In the genomic region with DNA sequence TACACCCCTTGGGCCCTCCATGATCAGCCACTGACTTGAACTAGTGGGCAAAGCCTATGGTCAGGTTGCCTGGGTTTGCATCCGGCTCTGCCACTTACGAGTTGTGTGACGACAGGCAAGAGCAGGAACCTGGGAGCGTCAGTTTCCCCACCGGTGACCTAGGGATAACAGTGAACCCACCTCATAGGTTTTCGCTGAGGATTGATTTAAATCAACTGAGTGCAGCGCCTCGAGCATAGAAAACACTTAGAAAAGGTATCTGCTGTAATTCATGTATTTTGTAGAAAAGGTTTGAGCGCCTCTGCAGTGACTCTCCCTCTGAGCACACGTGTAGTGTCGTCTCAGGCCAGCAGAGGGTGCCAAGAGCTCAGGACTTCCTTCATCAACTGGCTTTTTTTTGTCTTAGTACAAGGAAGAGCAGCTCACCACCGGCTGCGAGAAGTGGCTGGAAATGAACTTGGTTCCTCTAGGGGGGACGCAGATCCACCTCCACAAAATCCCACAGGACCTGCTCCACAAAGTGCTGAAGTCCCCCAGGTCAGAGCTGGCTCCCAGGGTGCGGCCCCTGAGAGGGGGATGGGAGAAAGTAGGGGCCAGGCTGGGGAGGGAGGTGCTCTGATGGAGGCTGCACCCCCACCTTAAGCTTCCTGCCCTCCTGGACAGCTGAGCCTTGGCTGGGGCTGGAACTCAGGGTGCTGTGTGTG, we compare ENCODE assay signal across 8 cellular contexts.
DNase-seq lines count a peak whose midpoint lies in the region; ATAC-seq and TF ChIP-seq lines count a peak whose summit lies in the region.

No MANE protein-coding gene starts in this region.

- peak; percentile 71 for ATAC-seq in GM18868 (IDR thresholded peaks at IDR 0.05; ENCODE audit: unreplicated experiment)

- H3K4me3 ChIP-seq in AG04449 (ENCODE audit: low read depth, low read length) (peak overlapping the region; percentile 43), HL-60 (replicated peaks; ENCODE audit: insufficient read depth, low read length) (no peak overlapping the region), epithelial cell of esophagus (ENCODE audit: low read length) (peak overlapping the region; percentile 24), mucosa of stomach (ENCODE audit: low read length) (no peak overlapping the region)

- TF ChIP-seq CTCF in AG04449 (IDR thresholded peaks at IDR 0.05; ENCODE audit: insufficient read depth, low read length, missing control alignments), result peak; percentile 89
- peak; percentile 72 for TF ChIP-seq CTCF in HL-60 (IDR thresholded peaks at IDR 0.05; ENCODE audit: insufficient read depth, low read length)
- peak; percentile 95 for TF ChIP-seq CTCF in epithelial cell of esophagus (IDR thresholded peaks at IDR 0.05; ENCODE audit: insufficient read depth, low read depth, low read length, missing control alignments)

- H3K27ac ChIP-seq in HL-60 (replicated peaks), result no peak overlapping the region

- no peaks in the 10 kb centered on the region for H3K36me3 ChIP-seq in mucosa of stomach (ENCODE audit: control insufficient read depth, insufficient read depth, low read length)

- H3K4me1 ChIP-seq in mucosa of stomach (ENCODE audit: control insufficient read depth, insufficient read depth, low read length), result peaks cover 22% of the 10 kb centered on the region

- POLR2A ChIA-PET in AG04449 (lab: Yijun Ruan, JAX), result interaction anchor here (0.9 to 1.2 kb wide), 3 partner anchors 9 to 173 kb away, joined by 3 read pairs; no protein-coding TSS in a partner anchor

- H3K9me3 ChIP-seq in mucosa of stomach (ENCODE audit: control insufficient read depth, low read length), result no peaks in the 10 kb centered on the region

- CTCF ChIA-PET in AG04449 (lab: Yijun Ruan, JAX), result interaction anchor here (0.6 to 8.6 kb wide), 60 partner anchors 8 to 1356 kb away, joined by 3 to 203 read pairs (median 5); partner anchors contain the start of genes BTBD16, DMBT1, HTRA1 and PLEKHA1

- no peak for DNase-seq in AG04449 (ENCODE audit: low read depth, low spot score)
- peak; percentile 12 to 55 for DNase-seq in HL-60 (ENCODE audit: low read depth in 1 of 2, low spot score in 1 of 2)
- peak; percentile 58 for DNase-seq in NOMO-1 treated with dmso at 0.1 percent for 144 hours (lab: John Stamatoyannopoulos, UW; ENCODE audit: unreplicated experiment)
- peak; percentile 80 for DNase-seq in activated CD8-positive, alpha-beta memory T cell treated with anti-CD3 and anti-CD28 coated beads, Interleukin-2, amount 50 U/mL, for 48 hours
- peak; percentile 80 for DNase-seq in epithelial cell of esophagus (ENCODE audit: low read depth)
- DNase-seq in stimulated activated CD8-positive, alpha-beta memory T cell treated with anti-CD3 and anti-CD28 coated beads, Interleukin-4, amount 100 ng/mL, for 48 hours, result peak; percentile 80

- H3K27me3 ChIP-seq in HL-60 (ENCODE audit: insufficient read depth, poor library complexity, severe bottlenecking) (no peaks in the 10 kb centered on the region), mucosa of stomach (ENCODE audit: control insufficient read depth, insufficient read depth, low read length) (peaks cover 7% of the 10 kb centered on the region)

- peak overlapping the region; percentile 58 for H3K9ac ChIP-seq in mucosa of stomach (ENCODE audit: low read length)

Comparison
In these comparisons a context has a peak if more than half of its experiments do, and no peak if none do; other contexts are left out.
1. H3K4me3 ChIP-seq: peak in AG04449 (single experiment) and epithelial cell of esophagus (single experiment); none in HL-60 (single experiment) and mucosa of stomach (single experiment).
2. Peak in every context shown above with its lines, with median percentiles within 50 percentile points of each other: CTCF ChIP-seq.